ENCODE assay signal across 8 cellular contexts in the genomic region with DNA sequence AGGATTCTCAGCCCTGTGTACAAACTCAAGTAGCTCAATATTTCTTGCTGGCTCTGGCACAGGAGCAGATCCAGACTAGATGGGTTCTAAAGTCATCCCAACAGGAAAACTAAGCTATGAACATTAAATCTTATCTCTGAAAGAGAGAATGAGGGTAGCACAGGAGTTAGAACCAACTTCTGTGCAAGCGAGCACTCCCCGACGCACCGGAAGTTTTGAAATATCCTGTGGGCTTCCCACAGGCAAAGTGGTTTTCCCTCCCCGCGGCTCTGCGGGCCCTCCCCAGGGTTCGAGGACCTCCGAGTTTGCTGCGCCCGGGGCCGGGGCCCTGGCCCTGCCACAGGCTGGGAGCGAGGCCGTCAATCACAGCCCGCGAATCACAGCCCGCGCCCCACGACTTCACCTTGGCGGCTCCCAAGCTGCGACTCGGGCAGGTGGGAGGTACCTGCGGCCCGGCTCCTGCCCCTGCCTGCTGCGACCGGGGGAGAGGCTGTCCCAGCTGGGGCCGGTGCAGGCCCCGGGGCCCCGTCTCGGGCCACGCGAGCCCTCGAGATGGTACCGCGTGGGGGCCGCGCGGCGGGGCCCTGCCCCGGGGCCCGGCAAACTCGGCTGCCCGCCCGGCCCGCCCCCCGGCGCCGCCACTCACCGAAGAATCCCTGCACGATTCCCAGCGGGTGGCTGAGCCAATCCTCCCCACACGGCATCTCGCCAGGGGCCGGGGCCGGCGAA. TPM values are rescaled to one million over a fixed set of nuclear protein-coding genes. Genes with fewer than 3 reads are reported as not detected.
DNase-seq lines count a peak whose midpoint lies in the region; ATAC-seq and TF ChIP-seq lines count a peak whose summit lies in the region.

No MANE protein-coding gene starts in this region.

- H3K27ac Mint-ChIP-seq in CD4-positive, alpha-beta memory T cell = peak overlapping the region; percentile 84 to 95 (median 92)

- H3K4me3 ChIP-seq in CD4-positive, alpha-beta memory T cell (ENCODE audit: low read length in 2 of 2) = peak overlapping the region; percentile 82 to 90

- no peaks in the 10 kb centered on the region for H3K36me3 ChIP-seq in CD4-positive, alpha-beta memory T cell (ENCODE audit: insufficient read depth, low read length)

- H3K36me3 Mint-ChIP-seq in CD4-positive, alpha-beta memory T cell = peaks cover 4 to 11% of the 10 kb centered on the region in 2 donors

- no peaks in the 10 kb centered on the region for H3K27me3 ChIP-seq in CD4-positive, alpha-beta memory T cell (ENCODE audit: insufficient read depth, low read length)

- peak; percentile 51 to 71 (median 59) for DNase-seq in CD4-positive, alpha-beta memory T cell
- peak; percentile 48 for DNase-seq in RWPE1 (ENCODE audit: low spot score)
- DNase-seq in activated naive CD4-positive, alpha-beta T cell treated with Interleukin-2 at 50 U/mL for 16 hours = peak; percentile 63
- peak; percentile 62 for DNase-seq in left cardiac atrium
- DNase-seq in renal cortical epithelial cell (ENCODE audit: low read depth) = peak; percentile 15
- DNase-seq in pons (ENCODE audit: low spot score) = no peak

- peaks cover 32 to 55% (median 44%) of the 10 kb centered on the region in 4 donors for H3K4me1 Mint-ChIP-seq in CD4-positive, alpha-beta memory T cell

- H3K9me3 ChIP-seq in CD4-positive, alpha-beta memory T cell (ENCODE audit: control insufficient read depth in 1 of 2, low read length in 2 of 2) = no peaks in the 10 kb centered on the region

- no peak for TF ChIP-seq CTCF in RWPE1 (conservative IDR thresholded peaks at IDR 0.05; ENCODE audit: low read depth)

- CTCF ChIA-PET in CD4-positive, alpha-beta memory T cell (lab: Charles Lee; ENCODE audit: partially characterized antibody) = interaction anchor here (0.8 to 5.0 kb wide), 6 partner anchors 12 to 1178 kb away, joined by 3 to 49 read pairs (median 5); a partner anchor contains a TSS
- CTCF ChIA-PET in RWPE1 (lab: Yijun Ruan, JAX) = interaction anchor here (0.6 to 1.5 kb wide), 4 partner anchors 9 to 560 kb away, joined by 3 to 7 read pairs (median 4); no protein-coding TSS in a partner anchor

- POLR2A ChIA-PET in CD4-positive, alpha-beta memory T cell (lab: Charles Lee; ENCODE audit: partially characterized antibody) = interaction anchor here (0.7 to 3.5 kb wide), 17 partner anchors 9 to 1117 kb away, joined by 3 to 109 read pairs (median 6); a partner anchor contains a TSS
- POLR2A ChIA-PET in RWPE1 (lab: Yijun Ruan, JAX; ENCODE audit: low non-redundant PET) = interaction anchor here (1.5 to 1.6 kb wide), 2 partner anchors 20 to 146 kb away, joined by 5 to 9 read pairs; a partner anchor contains a TSS

- H3K4me3 Mint-ChIP-seq in CD4-positive, alpha-beta memory T cell = peak overlapping the region; percentile 88 to 97 (median 93)

- H3K4me1 ChIP-seq in CD4-positive, alpha-beta memory T cell (ENCODE audit: insufficient read depth, low read length) = peaks cover 54% of the 10 kb centered on the region

- no peaks in the 10 kb centered on the region for H3K27me3 Mint-ChIP-seq in CD4-positive, alpha-beta memory T cell

- peak overlapping the region; percentile 85 for H3K27ac ChIP-seq in CD4-positive, alpha-beta memory T cell (ENCODE audit: low read depth, low read length)
- peak overlapping the region; percentile 88 for H3K27ac ChIP-seq in RWPE1

- ATAC-seq in GM19438 (IDR thresholded peaks at IDR 0.05; ENCODE audit: low read depth, unreplicated experiment) (peak; percentile 36), HG03520 (IDR thresholded peaks at IDR 0.05; ENCODE audit: unreplicated experiment) (peak; percentile 20), left cardiac atrium (peak; percentile 13 to 25)

- intact Hi-C loops in CD4-positive, alpha-beta memory T cell (cut with micrococcal nuclease) = loop anchor here (1.0 to 10.0 kb wide), 6 partner anchors 13 to 667 kb away; a partner anchor contains a TSS
- intact Hi-C loops in left cardiac atrium (cut with DNase I) = no loop called here

- no peaks in the 10 kb centered on the region for H3K9me3 Mint-ChIP-seq in CD4-positive, alpha-beta memory T cell

RNA-seq across cellular contexts. Expression of a gene that starts 0.6 kb away (rescaled TPM):
- 10 to 100 TPM; 54.8 to 56.2 TPM for total RNA-seq in CD4-positive, alpha-beta memory T cell
- polyA plus RNA-seq in CD4-positive, alpha-beta memory T cell = 10 to 100 TPM; 68.0 to 70.5 TPM
- total RNA-seq in left cardiac atrium = 10 to 100 TPM; 27.7 to 38.0 TPM
- 52.3 and 55.3 TPM in 2 replicates for total RNA-seq in renal cortical epithelial cell

RNA-seq across cellular contexts. Expression of a gene that starts 20.5 kb away (rescaled TPM):
- 10 to 100 TPM; 68.7 to 70.0 TPM for total RNA-seq in CD4-positive, alpha-beta memory T cell
- 10 to 100 TPM; 51.6 to 58.9 TPM for polyA plus RNA-seq in CD4-positive, alpha-beta memory T cell
- 10 to 100 TPM; 32.2 to 45.2 TPM for total RNA-seq in left cardiac atrium
- total RNA-seq in renal cortical epithelial cell = 14.2 and 53.8 TPM in 2 replicates
